9 cellular contexts compared by ENCODE assay signal in the genomic region with DNA sequence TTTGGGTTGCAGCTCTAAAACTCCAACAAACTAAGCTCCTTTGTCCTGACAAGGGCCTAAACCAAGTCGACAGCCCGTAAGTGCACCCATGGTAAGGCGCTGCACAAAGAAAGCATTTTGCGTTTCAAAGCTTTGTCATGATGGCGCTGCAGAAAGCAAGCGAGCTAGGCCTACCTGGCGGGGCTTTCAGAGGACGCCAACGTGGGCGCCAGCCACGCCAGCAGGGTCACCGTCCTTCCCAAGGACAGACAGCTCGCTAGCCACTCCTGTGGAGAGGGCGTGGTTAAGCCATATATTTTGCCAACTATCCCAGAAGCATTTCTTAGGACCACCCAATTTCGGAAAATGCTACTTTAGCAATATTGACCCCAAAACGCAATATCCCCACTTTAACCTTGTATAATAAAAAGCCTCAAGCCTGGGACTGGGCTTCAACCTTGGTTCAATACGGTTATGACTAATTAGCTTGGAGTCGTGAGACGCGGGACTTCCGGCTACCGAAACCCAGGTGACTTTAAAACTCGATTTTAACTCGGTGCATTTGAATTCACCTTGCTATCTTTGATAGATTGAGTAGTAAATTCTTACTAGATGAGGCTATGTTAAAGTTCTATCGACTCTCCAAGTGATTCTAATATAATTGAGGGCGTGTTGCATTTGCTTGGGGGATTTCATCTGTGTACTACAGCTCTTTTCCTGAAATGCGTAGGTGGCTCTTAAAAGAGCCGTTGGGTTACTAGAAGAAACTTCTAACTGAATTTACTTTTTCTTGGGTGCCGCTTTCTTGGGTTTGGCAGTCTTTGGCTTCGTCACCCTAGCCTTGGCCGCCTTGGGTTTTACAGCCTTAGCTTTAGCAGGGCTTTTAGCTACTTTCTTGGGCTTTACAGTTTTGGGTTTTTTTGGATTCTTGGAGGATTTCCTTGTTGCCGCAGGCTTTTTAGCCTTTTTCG. TPM values are rescaled to one million over a fixed set of nuclear protein-coding genes. Genes with fewer than 3 reads are reported as not detected.
DNase-seq lines count a peak whose midpoint lies in the region; ATAC-seq and TF ChIP-seq lines count a peak whose summit lies in the region.
"Had no signal": no experiment of that assay in that cellular context is flagged by ENCODE, and none has a peak within 500 bp of the region (broad histone marks: within the 10 kb centered on the region; RNA-seq: fewer than 3 reads in every experiment).

No MANE protein-coding gene starts in this region.

- H3K4me1 Mint-ChIP-seq in activated naive CD8-positive, alpha-beta T cell treated with anti-CD3 and anti-CD28 coated beads for 36 hours, result peaks cover 23% of the 10 kb centered on the region
- no peaks in the 10 kb centered on the region for H3K4me1 Mint-ChIP-seq in glutamatergic neuron (ENCODE audit: low read depth, unreplicated experiment)

- no peaks in the 10 kb centered on the region for H3K27me3 Mint-ChIP-seq in activated naive CD8-positive, alpha-beta T cell treated with anti-CD3 and anti-CD28 coated beads for 36 hours
- peaks cover 5% of the 10 kb centered on the region for H3K27me3 Mint-ChIP-seq in glutamatergic neuron (ENCODE audit: unreplicated experiment)

- 19 to 36% methylated on average over 33 of the region's 33 CpGs for WGBS in heart right ventricle, 2 donors

- H3K27ac Mint-ChIP-seq in activated naive CD8-positive, alpha-beta T cell treated with anti-CD3 and anti-CD28 coated beads for 36 hours, result peak overlapping the region; percentile 87
- H3K27ac Mint-ChIP-seq in glutamatergic neuron (ENCODE audit: unreplicated experiment), result no peak overlapping the region

- H3K27me3 ChIP-seq in heart right ventricle (no peaks in the 10 kb centered on the region), gastrocnemius medialis (peaks cover 20 to 53% (median 53%) of the 10 kb centered on the region in 3 donors), colonic mucosa (no peaks in the 10 kb centered on the region)

- H3K4me1 ChIP-seq in heart right ventricle, result peaks cover 0 to 29% (median 8%) of the 10 kb centered on the region in 9 donors
- peaks cover 4% of the 10 kb centered on the region in 2 donors for H3K4me1 ChIP-seq in gastrocnemius medialis
- no peaks in the 10 kb centered on the region for H3K4me1 ChIP-seq in colonic mucosa

- peaks cover 2% of the 10 kb centered on the region for H3K36me3 Mint-ChIP-seq in activated naive CD8-positive, alpha-beta T cell treated with anti-CD3 and anti-CD28 coated beads for 36 hours
- H3K36me3 Mint-ChIP-seq in glutamatergic neuron (ENCODE audit: unreplicated experiment), result no peaks in the 10 kb centered on the region

- peaks cover 6% of the 10 kb centered on the region for H3K9me3 Mint-ChIP-seq in activated naive CD8-positive, alpha-beta T cell treated with anti-CD3 and anti-CD28 coated beads for 36 hours
- H3K9me3 Mint-ChIP-seq in glutamatergic neuron (ENCODE audit: unreplicated experiment), result peaks cover 4% of the 10 kb centered on the region

- no peak for TF ChIP-seq POLR2A in gastrocnemius medialis (IDR thresholded peaks at IDR 0.05)

- peak overlapping the region; percentile 59 to 89 (median 84) for H3K27ac ChIP-seq in heart right ventricle
- peak overlapping the region in 3 of 4 donors; percentile 11 to 72 (median 32) for H3K27ac ChIP-seq in gastrocnemius medialis
- H3K27ac ChIP-seq in colonic mucosa, result no peak overlapping the region

- H3K4me3 ChIP-seq in heart right ventricle, result peak overlapping the region; percentile 25 to 61 (median 52)
- peak overlapping the region; percentile 23 to 43 (median 38) for H3K4me3 ChIP-seq in gastrocnemius medialis
- no peak overlapping the region for H3K4me3 ChIP-seq in colonic mucosa

- peak in 6 of 8 donors; percentile 20 to 59 (median 51) for ATAC-seq in heart right ventricle
- no peak for ATAC-seq in gastrocnemius medialis
- no peak for ATAC-seq in HG02571 (IDR thresholded peaks at IDR 0.05; ENCODE audit: unreplicated experiment)

- peak; percentile 89 for DNase-seq in ELF-1 (ENCODE audit: low read depth, low spot score)
- no peak for DNase-seq in activated naive CD8-positive, alpha-beta T cell treated with anti-CD3 and anti-CD28 coated beads for 36 hours
- peak; percentile 44 to 66 for DNase-seq in heart right ventricle
- no peak for DNase-seq in gastrocnemius medialis
- DNase-seq in colonic mucosa, result no peak
- no peak for DNase-seq in activated effector memory CD4-positive, alpha-beta T cell treated with anti-CD3 and anti-CD28 coated beads, Interleukin-2, amount 50 U/mL, for 16 hours
- no peak for DNase-seq in glutamatergic neuron
- DNase-seq: NCI-H1092 had no signal

- peak overlapping the region; percentile 73 for H3K4me3 Mint-ChIP-seq in activated naive CD8-positive, alpha-beta T cell treated with anti-CD3 and anti-CD28 coated beads for 36 hours
- no peak overlapping the region for H3K4me3 Mint-ChIP-seq in glutamatergic neuron (ENCODE audit: unreplicated experiment)

- no peak for TF ChIP-seq CTCF in heart right ventricle (IDR thresholded peaks at IDR 0.05)
- no peak for TF ChIP-seq CTCF in gastrocnemius medialis (IDR thresholded peaks at IDR 0.05 in 4 of 5, conservative IDR thresholded peaks at IDR 0.05 in 1 of 5)
- TF ChIP-seq CTCF in colonic mucosa (IDR thresholded peaks at IDR 0.05), result no peak
- no peak for TF ChIP-seq CTCF in glutamatergic neuron (IDR thresholded peaks at IDR 0.05; ENCODE audit: partially characterized antibody, unreplicated experiment)

- intact Hi-C loops in heart right ventricle (cut with DNase I), result loop anchor here in 1 of 10 donors (2.0 kb wide), 1 partner anchor 24 kb away; no protein-coding TSS in a partner anchor
- intact Hi-C loops in gastrocnemius medialis (cut with DNase I; ENCODE audit: low total_unique reads), result no loop called here
- intact Hi-C loops in colonic mucosa (cut with DNase I), result no loop called here

- H3K9me3 ChIP-seq in heart right ventricle (peaks cover 0 to 6% (median 0%) of the 10 kb centered on the region in 11 donors), gastrocnemius medialis (no peaks in the 10 kb centered on the region), colonic mucosa (no peaks in the 10 kb centered on the region)

- in situ Hi-C loops in gastrocnemius medialis (cut with MboI; ENCODE audit: low sequenced_read_pairs in 4 of 4), result no loop called here

- no peaks in the 10 kb centered on the region for H3K36me3 ChIP-seq in heart right ventricle
- no peaks in the 10 kb centered on the region for H3K36me3 ChIP-seq in gastrocnemius medialis
- no peaks in the 10 kb centered on the region for H3K36me3 ChIP-seq in colonic mucosa

- no peak overlapping the region for H3K9ac ChIP-seq in colonic mucosa (ENCODE audit: low read depth in 2 of 2, low read length in 2 of 2)

RNA-seq across cellular contexts. Expression of gene TRIM38, which starts 54.0 kb away (rescaled TPM):
- total RNA-seq in activated naive CD8-positive, alpha-beta T cell treated with anti-CD3 and anti-CD28 coated beads for 36 hours, result 1 to 10 TPM; 8.1 to 8.2 TPM
- total RNA-seq in heart right ventricle (1 to 10 TPM; 1.3 to 5.4 (median 2.7) TPM), gastrocnemius medialis (1 to 10 TPM; 2.2 to 6.7 (median 4.6) TPM), colonic mucosa (10 to 100 TPM in 1 of 2 donors, 1 to 10 TPM in 1; 9.7 to 13.4 TPM), glutamatergic neuron (ENCODE audit: unreplicated experiment) (0.05 TPM)
- polyA plus RNA-seq in heart right ventricle, result 1 to 10 TPM; 1.3 to 3.7 TPM

Comparison
In these comparisons a context has a peak if more than half of its experiments do, and no peak if none do; other contexts are left out.
1. DNase-seq: peak in ELF-1 (single experiment) and heart right ventricle (2 of 2); none in activated naive CD8-positive, alpha-beta T cell treated with anti-CD3 and anti-CD28 coated beads for 36 hours (single experiment), gastrocnemius medialis (0 of 2), colonic mucosa (single experiment), activated effector memory CD4-positive, alpha-beta T cell treated with anti-CD3 and anti-CD28 coated beads, Interleukin-2, amount 50 U/mL, for 16 hours (single experiment) and glutamatergic neuron (single experiment).
2. ATAC-seq: peak in heart right ventricle (6 of 8); none in gastrocnemius medialis (0 of 2) and HG02571 (single experiment).